ENCODE assay signal across 19 cellular contexts in the genomic region with DNA sequence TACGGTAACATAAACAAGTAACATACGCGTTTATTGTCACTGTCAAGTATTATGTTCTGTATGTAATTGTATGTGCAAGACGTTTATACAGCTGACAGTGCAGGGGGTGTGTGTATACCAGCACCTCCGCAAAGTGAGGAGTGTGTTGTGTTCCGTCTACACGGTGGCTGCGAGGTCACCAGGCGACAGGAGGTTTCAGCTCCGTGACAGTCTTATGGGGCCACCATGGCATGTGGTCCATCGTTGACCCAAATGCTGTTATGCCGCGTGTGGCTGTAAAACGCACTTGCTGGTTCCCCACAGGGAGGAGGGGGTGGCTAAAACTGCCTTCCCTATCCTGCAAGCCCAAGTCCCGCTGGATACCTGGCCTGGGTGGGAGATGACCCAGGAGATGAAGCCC. TPM values are rescaled to one million over a fixed set of nuclear protein-coding genes. Genes with fewer than 3 reads are reported as not detected.
DNase-seq lines count a peak whose midpoint lies in the region; ATAC-seq, FAIRE-seq and TF ChIP-seq lines count a peak whose summit lies in the region.
"Had no signal": no experiment of that assay in that cellular context is flagged by ENCODE, and none has a peak within 500 bp of the region (broad histone marks: within the 10 kb centered on the region; RNA-seq: fewer than 3 reads in every experiment).

No MANE protein-coding gene starts in this region.

- H3K9ac ChIP-seq in K562 (ENCODE audit: insufficient read depth in 1 of 2, low read depth in 2 of 2, low read length in 2 of 2) (no peak overlapping the region), neuronal stem cell (ENCODE audit: low read depth, low read length, poor library complexity) (no peak overlapping the region)
- H3K9ac ChIP-seq: BLaER1 had no signal

- H3K36me3 ChIP-seq in K562 (ENCODE audit: control insufficient read depth, insufficient read depth, low read length), result no peaks in the 10 kb centered on the region
- peaks cover 7 to 21% of the 10 kb centered on the region in 2 donors for H3K36me3 ChIP-seq in neuronal stem cell (replicated peaks in 1 of 2; ENCODE audit: control insufficient read depth in 2 of 2, insufficient read depth in 2 of 2, low read length in 2 of 2)
- peaks cover 0 to 17% (median 4%) of the 10 kb centered on the region in 6 donors for H3K36me3 ChIP-seq in spleen

- H2AK5ac ChIP-seq in neuronal stem cell (ENCODE audit: low read depth, low read length), result no peak overlapping the region

- H4K8ac ChIP-seq in neuronal stem cell (ENCODE audit: low read depth, low read length), result peak overlapping the region; percentile 96

- peaks cover 11% of the 10 kb centered on the region for H4K20me1 ChIP-seq in K562 (replicated peaks; ENCODE audit: control insufficient read depth, insufficient read depth, low read length)

- H3K9me3 Mint-ChIP-seq in glutamatergic neuron (ENCODE audit: unreplicated experiment), result peaks cover 15% of the 10 kb centered on the region
- H3K9me3 Mint-ChIP-seq: CD8-positive, alpha-beta T cell had no signal

- no peak overlapping the region for H3K27ac Mint-ChIP-seq in glutamatergic neuron (ENCODE audit: unreplicated experiment)
- H3K27ac Mint-ChIP-seq: CD8-positive, alpha-beta T cell; GM23338; H9 had no signal

- CTCF ChIA-PET in K562 (lab: Yijun Ruan, JAX; ENCODE audit: low intra/inter-chr PET ratio), result no interaction called here

- peaks cover 4% of the 10 kb centered on the region for H3K36me3 Mint-ChIP-seq in glutamatergic neuron (ENCODE audit: unreplicated experiment)

- H2BK15ac ChIP-seq in neuronal stem cell (ENCODE audit: low read length), result no peak overlapping the region

- TF ChIP-seq RAD21 in K562 (CRISPR knock-in tag; conservative IDR thresholded peaks at IDR 0.05 in 1 of 2, IDR thresholded peaks at IDR 0.05 in 1 of 2), result no peak

- H3K9me1 ChIP-seq in K562 (ENCODE audit: control insufficient read depth, insufficient read depth, low read length), result no peaks in the 10 kb centered on the region

- WGBS in K562 (ENCODE audit: insufficient coverage, low coverage, missing lambda C conversion rate), result 22% methylated on average over 14 of the region's 15 CpGs
- no CpG with 5 or more reads among the region's 15 CpGs for WGBS in neuronal stem cell (ENCODE audit: extremely low coverage in 2 of 2, insufficient read length in 2 of 2, insufficient replicate concordance in 1 of 2), 2 donors
- WGBS in spleen, 5 donors, result 90 to 95% (median 92%) methylated on average over 9 to 15 of the region's 15 CpGs

- BruUV-seq in K562 (replicated peaks; lab: Mats Ljungman, UMichigan), result no TSS peak

- H3K79me1 ChIP-seq in neuronal stem cell (ENCODE audit: low read depth, low read length), result no peaks in the 10 kb centered on the region

- H3K4me1 ChIP-seq in K562 (replicated peaks in 1 of 2; ENCODE audit: control insufficient read depth in 2 of 2, insufficient read depth in 2 of 2, low read length in 2 of 2) (peaks cover 0 to 6% of the 10 kb centered on the region in 2 experiments; a peak in 2 of 5 replicates), neuronal stem cell (ENCODE audit: control insufficient read depth in 2 of 2, insufficient read depth in 1 of 2, low read depth in 1 of 2, low read length in 2 of 2) (peaks cover 4 to 7% of the 10 kb centered on the region in 2 donors), spleen (no peaks in the 10 kb centered on the region)
- H3K4me1 ChIP-seq: Caco-2 had no signal

- no peak overlapping the region for H3K27ac ChIP-seq in K562 (ENCODE audit: extremely low read depth, low read depth, low read length)
- H3K27ac ChIP-seq in neuronal stem cell (replicated peaks; ENCODE audit: low read length), result no peak overlapping the region
- H3K27ac ChIP-seq in spleen, result no peak overlapping the region
- H3K27ac ChIP-seq: BLaER1, C4-2B had no signal

- intact Hi-C loops in K562 (cut with micrococcal nuclease), result no loop called here
- intact Hi-C loops in spleen (cut with DNase I; ENCODE audit: low total_unique reads), result no loop called here

- FAIRE-seq in K562 (lab: Jason Lieb, UNC), result peak; percentile 19
- FAIRE-seq: G401.6, GM12892 had no signal

- H2BK120ac ChIP-seq in neuronal stem cell (ENCODE audit: low read depth, low read length), result no peak overlapping the region

- H3K4me2 ChIP-seq in K562 (ENCODE audit: insufficient read depth, low read length) (no peak overlapping the region), neuronal stem cell (ENCODE audit: insufficient read depth, low read length, poor library complexity, severe bottlenecking) (no peak overlapping the region)
- H3K4me2 ChIP-seq: BLaER1, GM23338 had no signal

- peaks cover 14% of the 10 kb centered on the region for H3K4me1 Mint-ChIP-seq in glutamatergic neuron (ENCODE audit: low read depth, unreplicated experiment)
- H3K4me1 Mint-ChIP-seq: CD4-positive, CD25-positive, alpha-beta regulatory T cell had no signal

- in situ Hi-C loops in K562 (cut with MboI), result no loop called here

- H3K4me3 ChIP-seq in K562, result no peak overlapping the region
- no peak overlapping the region for H3K4me3 ChIP-seq in neuronal stem cell (ENCODE audit: low read length in 2 of 2)
- no peak overlapping the region for H3K4me3 ChIP-seq in spleen
- H3K4me3 ChIP-seq: BLaER1, GM23338 had no signal

- no peak overlapping the region for H3K4me3 Mint-ChIP-seq in glutamatergic neuron (ENCODE audit: unreplicated experiment)
- H3K4me3 Mint-ChIP-seq: CD4-positive, CD25-positive, alpha-beta regulatory T cell; CD8-positive, alpha-beta T cell; GM23338; H9 had no signal

- no peaks in the 10 kb centered on the region for H3K9me3 ChIP-seq in K562 (replicated peaks; ENCODE audit: control insufficient read depth, insufficient read depth, low read depth, low read length)
- H3K9me3 ChIP-seq in neuronal stem cell (replicated peaks in 1 of 2; ENCODE audit: control insufficient read depth in 2 of 2, insufficient read depth in 1 of 2, low read depth in 1 of 2, low read length in 2 of 2), result peaks cover 0 to 8% of the 10 kb centered on the region in 2 donors
- H3K9me3 ChIP-seq in spleen, result peaks cover 0 to 5% (median 0%) of the 10 kb centered on the region in 8 donors
- H3K9me3 ChIP-seq: Caco-2 had no signal

- TF ChIP-seq POLR2A in K562 (conservative IDR thresholded peaks at IDR 0.05), result no peak
- no peak for TF ChIP-seq POLR2A in spleen (IDR thresholded peaks at IDR 0.05)

- POLR2A ChIA-PET in K562 (lab: Yijun Ruan, JAX), result interaction anchor here (1.4 kb wide), 1 partner anchor 17 kb away, joined by 3 read pairs; no protein-coding TSS in a partner anchor

- no peak overlapping the region for H4K91ac ChIP-seq in neuronal stem cell (ENCODE audit: low read depth, low read length, poor library complexity)

- no peaks in the 10 kb centered on the region for H3K79me2 ChIP-seq in K562 (ENCODE audit: control insufficient read depth, insufficient read depth, low read length)

- H3K23ac ChIP-seq in neuronal stem cell (ENCODE audit: low read depth, low read length, poor library complexity), result peak overlapping the region; percentile 85

- ATAC-seq in K562 (no peak), GM19328 (IDR thresholded peaks at IDR 0.05; ENCODE audit: unreplicated experiment) (no peak), HG03108 (IDR thresholded peaks at IDR 0.05; ENCODE audit: unreplicated experiment) (no peak)
- ATAC-seq: CD8-positive, alpha-beta T cell; GM23338; HCT116 had no signal

- no peak overlapping the region for H3K18ac ChIP-seq in neuronal stem cell (ENCODE audit: low read length)

- no peak overlapping the region for H2BK5ac ChIP-seq in neuronal stem cell (ENCODE audit: low read length)

- H3K27me3 ChIP-seq in K562 (ENCODE audit: control insufficient read depth in 2 of 2, insufficient read depth in 2 of 2, low read length in 2 of 2) (peaks cover 24 to 86% of the 10 kb centered on the region in 2 experiments), neuronal stem cell (ENCODE audit: control insufficient read depth in 3 of 3, insufficient read depth in 3 of 3, low read depth in 1 of 3, low read length in 3 of 3) (no peaks in the 10 kb centered on the region), spleen (replicated peaks in 1 of 7) (peaks cover 0 to 22% (median 4%) of the 10 kb centered on the region in 7 donors)

- no peak overlapping the region for H3K4ac ChIP-seq in neuronal stem cell (ENCODE audit: low read length)

- H2BK12ac ChIP-seq in neuronal stem cell (ENCODE audit: low read length), result no peak overlapping the region

- no peak for DNase-seq in K562 (ENCODE audit: extremely low read depth in 1 of 4, low spot score in 3 of 4)
- peak; percentile 3 for DNase-seq in glutamatergic neuron
- no peak for DNase-seq in neuronal stem cell (ENCODE audit: low spot score)
- DNase-seq in spleen, result peak; percentile 64
- no peak for DNase-seq in stimulated activated CD4-positive, alpha-beta T cell treated with anti-CD3 and anti-CD28 coated beads, Interleukin-15, amount 100 ng/mL, for 24 hours
- DNase-seq: Caco-2; CD4-positive, CD25-positive, alpha-beta regulatory T cell; CD8-positive, alpha-beta T cell; DMS153; DND-41; H9 had no signal

- H3K27me3 Mint-ChIP-seq in glutamatergic neuron (ENCODE audit: unreplicated experiment), result peaks cover 7% of the 10 kb centered on the region
- H3K27me3 Mint-ChIP-seq: CD4-positive, CD25-positive, alpha-beta regulatory T cell had no signal

- H3K14ac ChIP-seq in neuronal stem cell (ENCODE audit: low read length), result no peak overlapping the region

- H2AFZ ChIP-seq in K562 (ENCODE audit: low read depth, low read length), result no peak overlapping the region
- H2AFZ ChIP-seq in neuronal stem cell (ENCODE audit: low read length), result no peak overlapping the region
- H2AFZ ChIP-seq: GM23338 had no signal

- no peak for TF ChIP-seq EP300 in K562 (IDR thresholded peaks at IDR 0.05; ENCODE audit: low read length)

- TF ChIP-seq CTCF in K562 (IDR thresholded peaks at IDR 0.05 in 2 of 3, conservative IDR thresholded peaks at IDR 0.05 in 1 of 3; ENCODE audit: insufficient read depth in 2 of 3, low read depth in 1 of 3, low read length in 3 of 3), result no peak
- TF ChIP-seq CTCF in glutamatergic neuron (IDR thresholded peaks at IDR 0.05; ENCODE audit: partially characterized antibody, unreplicated experiment), result no peak
- no peak for TF ChIP-seq CTCF in spleen (IDR thresholded peaks at IDR 0.05 in 8 of 11, conservative IDR thresholded peaks at IDR 0.05 in 3 of 11)

RNA-seq across cellular contexts. Expression of a gene that starts 25.0 kb away (rescaled TPM):
- not detected in 2 replicates for total RNA-seq in K562 (2011; cell fraction: chromatin; rRNA removed; ENCODE audit: low replicate concordance)
- not detected in 2 replicates for total RNA-seq in K562 (2011; cell fraction: nucleolus; rRNA removed)
- total RNA-seq in K562 (2011; cell fraction: nucleoplasm; rRNA removed), result not detected in 2 replicates
- total RNA-seq in K562 (2014; rRNA removed) (not detected in 2 replicates), K562 (2014; rRNA removed; fragmentation: Illumina TruSeq; extraction: Trizol) (not detected in 2 replicates), K562 (2015; rRNA removed; fragmentation: Illumina TruSeq; extraction: Trizol) (not detected in 2 replicates), K562 (2021) (not detected in 2 replicates), glutamatergic neuron (ENCODE audit: unreplicated experiment) (208 TPM), spleen (1 to 10 TPM in 6 of 7 donors, under 1 TPM in 1; 0.66 to 4.1 (median 1.9) TPM)
- polyA plus RNA-seq in K562 (2011; rRNA removed) (not detected in 2 replicates), K562 (2014; fragmentation: Illumina TruSeq; extraction: Trizol) (not detected in 2 replicates), K562 (2014; fragmentation: Nextera tagmentation; extraction: Ambion mirVana) (not detected), K562 (2014; rRNA removed) (not detected in 2 replicates), spleen (under 1 TPM; 0.22 to 0.83 (median 0.26) TPM)
- polyA plus RNA-seq in K562 (2011; cell fraction: cytosol; rRNA removed), result not detected in 2 replicates
- polyA plus RNA-seq in K562 (2011; cell fraction: nucleus; rRNA removed), result 0.04 TPM in 1 of 2 replicates, not detected in the other
- 0.10 TPM in 1 of 2 replicates, not detected in the other for polyA plus RNA-seq in K562 (2012)
- polyA minus RNA-seq in K562 (2011; rRNA and poly(A)+ RNA removed), result not detected in 2 replicates
- not detected in 2 replicates for polyA minus RNA-seq in K562 (2011; cell fraction: cytosol; rRNA and poly(A)+ RNA removed)
- not detected in 2 replicates for polyA minus RNA-seq in K562 (2011; cell fraction: nucleus; rRNA and poly(A)+ RNA removed)
- 40.6 TPM for polyA plus RNA-seq in neuronal stem cell (2013, experiment 1 of 2)
- 39.6 TPM for polyA plus RNA-seq in neuronal stem cell (2013, experiment 2 of 2)

Comparison
In these comparisons a context has a peak if more than half of its experiments do, and no peak if none do; other contexts are left out.
1. DNase-seq: peak in glutamatergic neuron (single experiment) and spleen (single experiment); none in K562 (0 of 4), neuronal stem cell (single experiment) and stimulated activated CD4-positive, alpha-beta T cell treated with anti-CD3 and anti-CD28 coated beads, Interleukin-15, amount 100 ng/mL, for 24 hours (single experiment).
2. RNA of a gene that starts 25.0 kb away (total RNA-seq): 208 TPM in glutamatergic neuron (single experiment); 0.66 to 4.1 TPM in spleen and not detected in K562; every median in the first group is over 10 times any median in the second.